Comparison of ENCODE assay signal across 11 cellular contexts in genomic region chr10:3455385-3456334, GRCh38.
A peak's percentile ranks its signal among the peaks of the same experiment; 100 is the strongest.
DNase-seq lines count a peak whose midpoint lies in the region; ATAC-seq and TF ChIP-seq lines count a peak whose summit lies in the region.
"Had no signal": no experiment of that assay in that cellular context is flagged by ENCODE, and none has a peak within 500 bp of the region (broad histone marks: within the 10 kb centered on the region; RNA-seq: fewer than 3 reads in every experiment).

No MANE protein-coding gene starts in this region.

- H3K27ac Mint-ChIP-seq in activated naive CD8-positive, alpha-beta T cell treated with anti-CD3 and anti-CD28 coated beads, Interleukin-2, amount 10 ng/mL, durations not matched to agents 7 days and 5 days, result peak overlapping the region; percentile 78
- H3K27ac Mint-ChIP-seq in natural killer cell, result no peak overlapping the region

- H3K4me3 ChIP-seq in aorta (ENCODE audit: low read length in 2 of 2), result no peak overlapping the region
- H3K4me3 ChIP-seq: heart left ventricle had no signal

- POLR2A ChIA-PET in activated naive CD8-positive, alpha-beta T cell treated with anti-CD3 and anti-CD28 coated beads, Interleukin-2, amount 10 ng/mL, durations not matched to agents 7 days and 5 days (lab: Charles Lee), result no interaction called here

- H3K27ac ChIP-seq in aorta (ENCODE audit: low read depth in 1 of 2, low read length in 2 of 2), result no peak overlapping the region

- 93 to 96% methylated on average over 13 of the region's 13 CpGs for WGBS in aorta, 2 donors

- peaks cover 9% of the 10 kb centered on the region for H3K9me3 Mint-ChIP-seq in activated naive CD8-positive, alpha-beta T cell treated with anti-CD3 and anti-CD28 coated beads, Interleukin-2, amount 10 ng/mL, durations not matched to agents 7 days and 5 days
- H3K9me3 Mint-ChIP-seq in natural killer cell, result no peaks in the 10 kb centered on the region

- H3K27me3 Mint-ChIP-seq in activated naive CD8-positive, alpha-beta T cell treated with anti-CD3 and anti-CD28 coated beads, Interleukin-2, amount 10 ng/mL, durations not matched to agents 7 days and 5 days, result peaks cover 15% of the 10 kb centered on the region
- peaks cover 8 to 14% of the 10 kb centered on the region in 2 donors for H3K27me3 Mint-ChIP-seq in natural killer cell (ENCODE audit: low read depth in 2 of 2)

- ATAC-seq in activated naive CD8-positive, alpha-beta T cell treated with anti-CD3 and anti-CD28 coated beads, Interleukin-2, amount 10 ng/mL, durations not matched to agents 7 days and 5 days (ENCODE audit: low read depth), result no peak
- ATAC-seq in natural killer cell (no peak), aorta (ENCODE audit: low FRiP score) (no peak)

- H3K4me1 ChIP-seq in aorta (ENCODE audit: control insufficient read depth in 1 of 2, insufficient read depth in 2 of 2, low read length in 2 of 2), result peaks cover 0 to 4% of the 10 kb centered on the region in 2 donors

- H3K4me1 Mint-ChIP-seq in activated naive CD8-positive, alpha-beta T cell treated with anti-CD3 and anti-CD28 coated beads, Interleukin-2, amount 10 ng/mL, durations not matched to agents 7 days and 5 days, result peaks cover 9% of the 10 kb centered on the region
- H3K4me1 Mint-ChIP-seq in natural killer cell, result no peaks in the 10 kb centered on the region

- H3K36me3 Mint-ChIP-seq in activated naive CD8-positive, alpha-beta T cell treated with anti-CD3 and anti-CD28 coated beads, Interleukin-2, amount 10 ng/mL, durations not matched to agents 7 days and 5 days, result no peaks in the 10 kb centered on the region
- no peaks in the 10 kb centered on the region for H3K36me3 Mint-ChIP-seq in natural killer cell
- H3K36me3 Mint-ChIP-seq: CD14-positive monocyte had no signal

- H3K27me3 ChIP-seq in aorta (ENCODE audit: control insufficient read depth in 1 of 2, insufficient read depth in 2 of 2, low read length in 1 of 2), result no peaks in the 10 kb centered on the region
- H3K27me3 ChIP-seq: heart left ventricle had no signal

- in situ Hi-C loops in KBM-7 (cut with MboI; ENCODE audit: low pct_unique_long_range_greater_than_20kb, low sequenced_read_pairs), result no loop called here

- DNase-seq in A172 (ENCODE audit: low spot score) (peak; percentile 21), ELR (ENCODE audit: low read depth) (peak; percentile 97), islet precursor cell (peak; percentile 93), natural killer cell (no peak), aorta (no peak), LoVo (ENCODE audit: low spot score) (no peak), KBM-7 (no peak)
- DNase-seq in activated naive CD8-positive, alpha-beta T cell treated with anti-CD3 and anti-CD28 coated beads, Interleukin-2, amount 10 ng/mL, durations not matched to agents 7 days and 5 days, result no peak
- DNase-seq: activated CD8-positive, alpha-beta memory T cell treated with anti-CD3 and anti-CD28 coated beads, Interleukin-2, amount 50 U/mL, for 4 hours; heart left ventricle had no signal

- no peaks in the 10 kb centered on the region for H3K36me3 ChIP-seq in aorta (ENCODE audit: control insufficient read depth in 1 of 2, insufficient read depth in 2 of 2, low read length in 1 of 2)
- H3K36me3 ChIP-seq: heart left ventricle had no signal

- no peak for TF ChIP-seq CTCF in natural killer cell (IDR thresholded peaks at IDR 0.05)

- H3K9me3 ChIP-seq in aorta (ENCODE audit: control insufficient read depth, low read length), result no peaks in the 10 kb centered on the region
- H3K9me3 ChIP-seq: heart left ventricle had no signal

- H3K4me3 Mint-ChIP-seq in activated naive CD8-positive, alpha-beta T cell treated with anti-CD3 and anti-CD28 coated beads, Interleukin-2, amount 10 ng/mL, durations not matched to agents 7 days and 5 days, result peak overlapping the region; percentile 1
- H3K4me3 Mint-ChIP-seq in natural killer cell, result no peak overlapping the region

- intact Hi-C loops in natural killer cell (cut with micrococcal nuclease) (no loop called here), aorta (cut with DNase I) (loop anchor here in 1 of 2 donors (10.0 kb wide), 1 partner anchor 211 kb away; no protein-coding TSS in a partner anchor)

Comparison
In these comparisons a context has a peak if more than half of its experiments do, and no peak if none do; other contexts are left out.
1. DNase-seq: peak in A172 (single experiment), ELR (single experiment) and islet precursor cell (single experiment); none in activated naive CD8-positive, alpha-beta T cell treated with anti-CD3 and anti-CD28 coated beads, Interleukin-2, amount 10 ng/mL, durations not matched to agents 7 days and 5 days (single experiment), natural killer cell (single experiment), aorta (0 of 2), LoVo (single experiment) and KBM-7 (single experiment).